Comparison of ENCODE assay signal across 9 cellular contexts in genomic region chr12:93773122-93773871, GRCh38.
DNase-seq lines count a peak whose midpoint lies in the region; ATAC-seq and TF ChIP-seq lines count a peak whose summit lies in the region.
"Had no signal": no experiment of that assay in that cellular context is flagged by ENCODE, and none has a peak within 500 bp of the region (broad histone marks: within the 10 kb centered on the region; RNA-seq: fewer than 3 reads in every experiment).

No MANE protein-coding gene starts in this region.

- no peaks in the 10 kb centered on the region for H3K4me1 ChIP-seq in CD8-positive, alpha-beta T cell (ENCODE audit: insufficient read depth, low read length)
- peaks cover 0 to 34% (median 22%) of the 10 kb centered on the region in 4 donors for H3K4me1 ChIP-seq in stomach

- peak; percentile 77 for ATAC-seq in CD8-positive, alpha-beta T cell
- ATAC-seq in sciatic nerve = no peak

- no peak overlapping the region for H3K27ac ChIP-seq in CD8-positive, alpha-beta T cell (ENCODE audit: low read depth, low read length)
- no peak overlapping the region for H3K27ac ChIP-seq in stomach

- no peak for TF ChIP-seq POLR2A in stomach (IDR thresholded peaks at IDR 0.05)

- H3K27me3 Mint-ChIP-seq in CD8-positive, alpha-beta T cell (ENCODE audit: low read depth) = no peaks in the 10 kb centered on the region
- no peaks in the 10 kb centered on the region for H3K27me3 Mint-ChIP-seq in neural crest cell (ENCODE audit: low read depth)

- DNase-seq in CD8-positive, alpha-beta T cell = peak in 3 of 7 experiments; percentile 8 to 64 (median 18)
- DNase-seq in NCI-H2227 (lab: John Stamatoyannopoulos, UW; ENCODE audit: unreplicated experiment) (peak; percentile 40), neural crest cell (ENCODE audit: low read depth, low spot score) (no peak), sciatic nerve (ENCODE audit: low spot score) (no peak), D341Med (ENCODE audit: low spot score) (no peak), DMS114 treated with DMSO at 0.1 percent for 48 hours (lab: John Stamatoyannopoulos, UW; ENCODE audit: unreplicated experiment) (no peak), stomach (no peak)
- peak; percentile 70 for DNase-seq in activated naive CD4-positive, alpha-beta T cell treated with anti-CD3 and anti-CD28 coated beads, Interleukin-2, amount 50 U/mL, for 16 hours
- DNase-seq: hippocampal formation had no signal

- no peaks in the 10 kb centered on the region for H3K36me3 ChIP-seq in CD8-positive, alpha-beta T cell (ENCODE audit: insufficient read depth, low read length)
- H3K36me3 ChIP-seq in stomach = no peaks in the 10 kb centered on the region

- POLR2A ChIA-PET in CD8-positive, alpha-beta T cell (lab: Charles Lee) = no interaction called here

- no peak overlapping the region for H3K4me3 ChIP-seq in CD8-positive, alpha-beta T cell (ENCODE audit: low read depth, low read length)
- no peak overlapping the region for H3K4me3 ChIP-seq in stomach

- H3K9me3 ChIP-seq in CD8-positive, alpha-beta T cell (ENCODE audit: low read length) = no peaks in the 10 kb centered on the region
- no peaks in the 10 kb centered on the region for H3K9me3 ChIP-seq in stomach

- H3K4me3 Mint-ChIP-seq in CD8-positive, alpha-beta T cell = no peak overlapping the region
- H3K4me3 Mint-ChIP-seq in neural crest cell = no peak overlapping the region

- H3K4me1 Mint-ChIP-seq in CD8-positive, alpha-beta T cell (ENCODE audit: low read depth) = peaks cover 16% of the 10 kb centered on the region
- peaks cover 55% of the 10 kb centered on the region for H3K4me1 Mint-ChIP-seq in neural crest cell

- peak overlapping the region; percentile 23 for H3K27ac Mint-ChIP-seq in CD8-positive, alpha-beta T cell
- H3K27ac Mint-ChIP-seq in neural crest cell (ENCODE audit: unreplicated experiment) = peak overlapping the region; percentile 5

- intact Hi-C loops in CD8-positive, alpha-beta T cell (cut with DNase I, micrococcal nuclease) = no loop called here
- intact Hi-C loops in sciatic nerve (cut with DNase I) = no loop called here
- intact Hi-C loops in stomach (cut with DNase I; ENCODE audit: low total_unique reads) = no loop called here

- no peaks in the 10 kb centered on the region for H3K36me3 Mint-ChIP-seq in CD8-positive, alpha-beta T cell
- no peaks in the 10 kb centered on the region for H3K36me3 Mint-ChIP-seq in neural crest cell (ENCODE audit: low read depth)

- no peaks in the 10 kb centered on the region for H3K9me3 Mint-ChIP-seq in CD8-positive, alpha-beta T cell
- H3K9me3 Mint-ChIP-seq in neural crest cell = peaks cover 3% of the 10 kb centered on the region

- no peaks in the 10 kb centered on the region for H3K27me3 ChIP-seq in CD8-positive, alpha-beta T cell (ENCODE audit: insufficient read depth, low read length)
- no peaks in the 10 kb centered on the region for H3K27me3 ChIP-seq in stomach

- WGBS in stomach, 5 donors = 68 to 84% (median 76%) methylated on average over 5 of the region's 5 CpGs

- TF ChIP-seq CTCF in CD8-positive, alpha-beta T cell (IDR thresholded peaks at IDR 0.05) = no peak
- TF ChIP-seq CTCF in neural crest cell (conservative IDR thresholded peaks at IDR 0.05) (no peak), stomach (IDR thresholded peaks at IDR 0.05) (no peak)

- CTCF ChIA-PET in CD8-positive, alpha-beta T cell (lab: Charles Lee) = interaction anchor here (1.2 kb wide), 1 partner anchor 327 kb away, joined by 3 read pairs; no protein-coding TSS in a partner anchor

- no peak for TF ChIP-seq EP300 in stomach (IDR thresholded peaks at IDR 0.05)

Comparison
In these comparisons a context has a peak if more than half of its experiments do, and no peak if none do; other contexts are left out.
1. DNase-seq: peak in NCI-H2227 (single experiment) and activated naive CD4-positive, alpha-beta T cell treated with anti-CD3 and anti-CD28 coated beads, Interleukin-2, amount 50 U/mL, for 16 hours (single experiment); none in neural crest cell (single experiment), sciatic nerve (single experiment), D341Med (single experiment), DMS114 treated with DMSO at 0.1 percent for 48 hours (single experiment) and stomach (single experiment).